In genomic region chr11:89293966-89294679, GRCh38 we compare ENCODE assay signal across 13 cellular contexts.
DNase-seq lines count a peak whose midpoint lies in the region; ATAC-seq and TF ChIP-seq lines count a peak whose summit lies in the region.
"Had no signal": no experiment of that assay in that cellular context is flagged by ENCODE, and none has a peak within 500 bp of the region (broad histone marks: within the 10 kb centered on the region; RNA-seq: fewer than 3 reads in every experiment).

No MANE protein-coding gene starts in this region.

- POLR2A ChIA-PET in AG04450 (lab: Yijun Ruan, JAX) = no interaction called here
- POLR2A ChIA-PET in naive thymus-derived CD4-positive, alpha-beta T cell (lab: Charles Lee) = no interaction called here

- H3K4me3 ChIP-seq in AG04450 (ENCODE audit: low read depth, low read length) (peak overlapping the region; percentile 29; the same call in 1 of the 2 replicates), adipocyte (ENCODE audit: low read length) (peak overlapping the region; percentile 66)
- no peak overlapping the region for H3K4me3 ChIP-seq in naive thymus-derived CD4-positive, alpha-beta T cell (ENCODE audit: low read length)

- no peak overlapping the region for H3K27ac Mint-ChIP-seq in nephron progenitor cell
- H3K27ac Mint-ChIP-seq in naive thymus-derived CD4-positive, alpha-beta T cell = no peak overlapping the region
- H3K27ac Mint-ChIP-seq: activated CD4-positive, alpha-beta T cell treated with anti-CD3 and anti-CD28 coated beads, Interleukin-2, amount 10 ng/mL, durations not matched to agents 24 days and 14 days; activated naive CD4-positive, alpha-beta T cell treated with anti-CD3 and anti-CD28 coated beads, Interleukin-2, amount 50 U/mL, for 24 hours had no signal

- peak overlapping the region; percentile 85 for H3K4me3 Mint-ChIP-seq in nephron progenitor cell
- H3K4me3 Mint-ChIP-seq in naive thymus-derived CD4-positive, alpha-beta T cell = peak overlapping the region in 1 of 10 donors; percentile 34
- H3K4me3 Mint-ChIP-seq: activated CD4-positive, alpha-beta T cell treated with anti-CD3 and anti-CD28 coated beads, Interleukin-2, amount 10 ng/mL, durations not matched to agents 24 days and 14 days; activated naive CD4-positive, alpha-beta T cell treated with anti-CD3 and anti-CD28 coated beads, Interleukin-2, amount 50 U/mL, for 24 hours had no signal

- H3K36me3 ChIP-seq in adipocyte (ENCODE audit: control insufficient read depth, insufficient read depth, low read length, severe bottlenecking) = no peaks in the 10 kb centered on the region
- H3K36me3 ChIP-seq in naive thymus-derived CD4-positive, alpha-beta T cell (ENCODE audit: control insufficient read depth in 2 of 3, insufficient read depth in 3 of 3, low read length in 3 of 3) = no peaks in the 10 kb centered on the region
- H3K36me3 ChIP-seq: esophagus squamous epithelium had no signal

- CTCF ChIA-PET in AG04450 (lab: Charles Lee) = no interaction called here
- CTCF ChIA-PET in naive thymus-derived CD4-positive, alpha-beta T cell (lab: Charles Lee) = no interaction called here

- no peak for TF ChIP-seq CTCF in AG04450 (IDR thresholded peaks at IDR 0.05; ENCODE audit: low read depth, low read length)
- no peak for TF ChIP-seq CTCF in foreskin keratinocyte (conservative IDR thresholded peaks at IDR 0.05)
- TF ChIP-seq CTCF in nephron progenitor cell (IDR thresholded peaks at IDR 0.05) = no peak

- H3K4me1 ChIP-seq in adipocyte (ENCODE audit: control insufficient read depth, insufficient read depth, low read length) = no peaks in the 10 kb centered on the region
- H3K4me1 ChIP-seq in foreskin keratinocyte = no peaks in the 10 kb centered on the region
- no peaks in the 10 kb centered on the region for H3K4me1 ChIP-seq in naive thymus-derived CD4-positive, alpha-beta T cell (ENCODE audit: control insufficient read depth in 2 of 2, insufficient read depth in 2 of 2, low read length in 2 of 2)
- H3K4me1 ChIP-seq: esophagus squamous epithelium had no signal

- H3K9me3 Mint-ChIP-seq in nephron progenitor cell = no peaks in the 10 kb centered on the region
- H3K9me3 Mint-ChIP-seq in naive thymus-derived CD4-positive, alpha-beta T cell = peaks cover 0 to 1% (median 0%) of the 10 kb centered on the region in 11 donors
- H3K9me3 Mint-ChIP-seq: activated CD4-positive, alpha-beta T cell treated with anti-CD3 and anti-CD28 coated beads, Interleukin-2, amount 10 ng/mL, durations not matched to agents 24 days and 14 days; activated naive CD4-positive, alpha-beta T cell treated with anti-CD3 and anti-CD28 coated beads, Interleukin-2, amount 50 U/mL, for 24 hours had no signal

- DNase-seq in AG04450 (ENCODE audit: low read depth, low spot score) (no peak), adipocyte (ENCODE audit: low read depth) (peak; percentile 36), foreskin keratinocyte (no peak), nephron progenitor cell (peak; percentile 40), NCI-H446 (lab: John Stamatoyannopoulos, UW) (no peak), HPDE6-E6E7 (ENCODE audit: extremely low spot score) (no peak)
- no peak for DNase-seq in effector CD4-positive, alpha-beta T cell
- DNase-seq in naive thymus-derived CD4-positive, alpha-beta T cell = no peak
- DNase-seq: activated CD4-positive, alpha-beta T cell treated with anti-CD3 and anti-CD28 coated beads, Interleukin-2, amount 10 ng/mL, durations not matched to agents 24 days and 14 days; esophagus squamous epithelium; NCI-H1694 treated with DMSO at 0.1 percent for 48 hours; SHP77 treated with DMSO at 0.1 percent for 48 hours had no signal

- H3K36me3 Mint-ChIP-seq in nephron progenitor cell (ENCODE audit: low read depth) = no peaks in the 10 kb centered on the region
- H3K36me3 Mint-ChIP-seq in naive thymus-derived CD4-positive, alpha-beta T cell = no peaks in the 10 kb centered on the region
- H3K36me3 Mint-ChIP-seq: activated naive CD4-positive, alpha-beta T cell treated with anti-CD3 and anti-CD28 coated beads, Interleukin-2, amount 50 U/mL, for 24 hours had no signal

- intact Hi-C loops in naive thymus-derived CD4-positive, alpha-beta T cell (cut with micrococcal nuclease) = no loop called here

- peaks cover 11% of the 10 kb centered on the region for H3K4me1 Mint-ChIP-seq in nephron progenitor cell
- no peaks in the 10 kb centered on the region for H3K4me1 Mint-ChIP-seq in naive thymus-derived CD4-positive, alpha-beta T cell
- H3K4me1 Mint-ChIP-seq: activated CD4-positive, alpha-beta T cell treated with anti-CD3 and anti-CD28 coated beads, Interleukin-2, amount 10 ng/mL, durations not matched to agents 24 days and 14 days; activated naive CD4-positive, alpha-beta T cell treated with anti-CD3 and anti-CD28 coated beads, Interleukin-2, amount 50 U/mL, for 24 hours had no signal

- no peak overlapping the region for H3K27ac ChIP-seq in AG04450 (ENCODE audit: low read depth, low read length)
- H3K27ac ChIP-seq in foreskin keratinocyte = no peak overlapping the region
- no peak overlapping the region for H3K27ac ChIP-seq in naive thymus-derived CD4-positive, alpha-beta T cell (ENCODE audit: low read depth, low read length)
- H3K27ac ChIP-seq: esophagus squamous epithelium had no signal

- H3K27me3 Mint-ChIP-seq in nephron progenitor cell (ENCODE audit: low read depth, poor library complexity) = no peaks in the 10 kb centered on the region
- H3K27me3 Mint-ChIP-seq in naive thymus-derived CD4-positive, alpha-beta T cell = peaks cover 0 to 13% (median 0%) of the 10 kb centered on the region in 5 donors
- H3K27me3 Mint-ChIP-seq: activated CD4-positive, alpha-beta T cell treated with anti-CD3 and anti-CD28 coated beads, Interleukin-2, amount 10 ng/mL, durations not matched to agents 24 days and 14 days had no signal

- H3K9ac ChIP-seq in adipocyte (ENCODE audit: low read length) = peak overlapping the region; percentile 39

- H3K27me3 ChIP-seq in AG04450 (ENCODE audit: control insufficient read depth, insufficient read depth, low read length) (no peaks in the 10 kb centered on the region), adipocyte (replicated peaks; ENCODE audit: control insufficient read depth, insufficient read depth, low read length) (no peaks in the 10 kb centered on the region), foreskin keratinocyte (no peaks in the 10 kb centered on the region)
- no peaks in the 10 kb centered on the region for H3K27me3 ChIP-seq in naive thymus-derived CD4-positive, alpha-beta T cell (ENCODE audit: control insufficient read depth in 2 of 2, insufficient read depth in 2 of 2, low read length in 2 of 2)
- H3K27me3 ChIP-seq: esophagus squamous epithelium had no signal

- ATAC-seq in foreskin keratinocyte = peak; percentile 40
- no peak for ATAC-seq in naive thymus-derived CD4-positive, alpha-beta T cell

- H3K9me3 ChIP-seq in AG04450 (ENCODE audit: control insufficient read depth, insufficient read depth, low read length) (no peaks in the 10 kb centered on the region), adipocyte (ENCODE audit: control insufficient read depth, low read length) (no peaks in the 10 kb centered on the region)
- H3K9me3 ChIP-seq in naive thymus-derived CD4-positive, alpha-beta T cell (ENCODE audit: control insufficient read depth in 2 of 3, low read length in 3 of 3) = no peaks in the 10 kb centered on the region
- H3K9me3 ChIP-seq: esophagus squamous epithelium had no signal

Comparison
In these comparisons a context has a peak if more than half of its experiments do, and no peak if none do; other contexts are left out.
1. DNase-seq: peak in adipocyte (single experiment) and nephron progenitor cell (single experiment); none in AG04450 (single experiment), foreskin keratinocyte (0 of 2), effector CD4-positive, alpha-beta T cell (single experiment), NCI-H446 (0 of 2), HPDE6-E6E7 (single experiment) and naive thymus-derived CD4-positive, alpha-beta T cell (0 of 9).